8 cellular contexts compared by ENCODE assay signal in the genomic region with DNA sequence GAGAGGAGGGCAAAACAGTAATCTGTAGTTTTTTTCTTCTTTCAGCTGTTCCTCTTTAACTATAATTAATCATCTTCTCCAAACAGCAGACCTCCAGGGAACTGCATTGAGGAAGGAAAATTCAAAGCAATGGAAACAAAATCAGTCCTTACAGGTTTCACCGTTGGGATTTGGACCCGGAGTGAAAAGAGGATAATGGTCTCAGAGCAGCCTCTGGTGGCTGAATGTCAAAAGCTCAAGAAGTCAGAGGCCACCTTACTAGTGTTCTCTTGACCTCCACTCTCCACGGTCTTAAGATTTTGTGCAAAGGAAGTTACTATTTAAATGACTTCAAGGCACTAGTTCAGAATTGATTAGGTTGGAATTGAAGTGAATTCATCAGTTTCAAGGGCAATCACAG. TPM values are rescaled to one million over a fixed set of nuclear protein-coding genes. Genes with fewer than 3 reads are reported as not detected.
DNase-seq lines count a peak whose midpoint lies in the region; ATAC-seq lines count a peak whose summit lies in the region.

No MANE protein-coding gene starts in this region.

- intact Hi-C loops in Right ventricle myocardium inferior (cut with DNase I), result loop anchor here (1.0 to 10.0 kb wide), 2 partner anchors 312 to 447 kb away; no protein-coding TSS in a partner anchor
- intact Hi-C loops in cardiac septum (cut with DNase I), result loop anchor here (5.0 kb wide), 1 partner anchor 444 kb away; no protein-coding TSS in a partner anchor
- intact Hi-C loops in left cardiac atrium (cut with DNase I), result loop anchor here in 1 of 2 donors (10.0 kb wide), 1 partner anchor 442 kb away; no protein-coding TSS in a partner anchor

- no peak for DNase-seq in Right ventricle myocardium inferior (ENCODE audit: missing footprints)
- no peak for DNase-seq in cardiac septum (ENCODE audit: low spot score)
- DNase-seq in SW480 (ENCODE audit: low spot score), result peak; percentile 58
- DNase-seq in left cardiac atrium, result peak; percentile 22
- peak; percentile 68 for DNase-seq in superior temporal gyrus (ENCODE audit: extremely low spot score)
- no peak for DNase-seq in T-helper 2 cell
- no peak for DNase-seq in NCI-H1436 (lab: John Stamatoyannopoulos, UW)

- ATAC-seq in Right ventricle myocardium inferior, result peak; percentile 77
- peak in 1 of 2 donors; percentile 77 for ATAC-seq in left cardiac atrium
- no peak for ATAC-seq in GM21390 (IDR thresholded peaks at IDR 0.05; ENCODE audit: unreplicated experiment)

RNA-seq across cellular contexts. Expression of a gene that starts 16.0 kb away (rescaled TPM):
- total RNA-seq in Right ventricle myocardium inferior (7.0 TPM), cardiac septum (35.7 TPM), left cardiac atrium (10 to 100 TPM; 11.0 to 25.5 TPM)

Comparison
In these comparisons a context has a peak if more than half of its experiments do, and no peak if none do; other contexts are left out.
1. DNase-seq: peak in SW480 (single experiment), left cardiac atrium (single experiment) and superior temporal gyrus (single experiment); none in Right ventricle myocardium inferior (single experiment), cardiac septum (single experiment), T-helper 2 cell (0 of 5) and NCI-H1436 (single experiment).